In genomic region chr2:160224060-160224459, GRCh38 we compare ENCODE assay signal across 8 cellular contexts. TPM values are rescaled to one million over a fixed set of nuclear protein-coding genes. Genes with fewer than 3 reads are reported as not detected.
DNase-seq lines count a peak whose midpoint lies in the region; ATAC-seq and TF ChIP-seq lines count a peak whose summit lies in the region.

No MANE protein-coding gene starts in this region.

- no peaks in the 10 kb centered on the region for H4K20me1 ChIP-seq in PC-3 (ENCODE audit: low read length)
- no peaks in the 10 kb centered on the region for H4K20me1 ChIP-seq in smooth muscle cell (ENCODE audit: low read depth)

- H3K4me3 Mint-ChIP-seq in activated T-cell treated with anti-CD3 and anti-CD28 coated beads, Interleukin-2, amount 50 U/mL, for 4 hours: no peak overlapping the region

- H3K9me3 Mint-ChIP-seq in activated T-cell treated with anti-CD3 and anti-CD28 coated beads, Interleukin-2, amount 50 U/mL, for 4 hours: no peaks in the 10 kb centered on the region

- H3K27ac ChIP-seq in PC-3 (ENCODE audit: low read length) (peak overlapping the region; percentile 87), smooth muscle cell (ENCODE audit: low read depth) (peak overlapping the region; percentile 97), ascending aorta (no peak overlapping the region)

- BruUV-seq in PC-3 (replicated peaks; lab: Mats Ljungman, UMichigan): no TSS peak

- TF ChIP-seq CTCF in PC-3 (conservative IDR thresholded peaks at IDR 0.05; ENCODE audit: low read depth, low read length): no peak
- TF ChIP-seq CTCF in choroid plexus epithelial cell (conservative IDR thresholded peaks at IDR 0.05; ENCODE audit: low read depth, low read length): no peak
- TF ChIP-seq CTCF in smooth muscle cell (IDR thresholded peaks at IDR 0.05; ENCODE audit: borderline replicate concordance, insufficient read depth, poor library complexity, severe bottlenecking): no peak
- TF ChIP-seq CTCF in ascending aorta (IDR thresholded peaks at IDR 0.05): no peak

- no peak for DNase-seq in activated T-cell treated with anti-CD3 and anti-CD28 coated beads, Interleukin-2, amount 50 U/mL, for 4 hours
- no peak for DNase-seq in activated T-cell treated with anti-CD3 and anti-CD28 coated beads, Interleukin-2, amount 50 U/mL, for 1 hour
- DNase-seq in PC-3 (peak; percentile 96), choroid plexus epithelial cell (ENCODE audit: low read depth) (peak; percentile 96), smooth muscle cell (lab: John Stamatoyannopoulos, UW; ENCODE audit: unreplicated experiment) (no peak), posterior cingulate gyrus (no peak), ascending aorta (ENCODE audit: low spot score in 2 of 2) (no peak)

- H3K9me3 ChIP-seq in PC-3 (ENCODE audit: low read length) (no peaks in the 10 kb centered on the region), smooth muscle cell (replicated peaks; ENCODE audit: low read depth) (no peaks in the 10 kb centered on the region), ascending aorta (no peaks in the 10 kb centered on the region)

- H3K36me3 ChIP-seq in PC-3 (ENCODE audit: low read depth, low read length) (no peaks in the 10 kb centered on the region), smooth muscle cell (ENCODE audit: low read depth) (no peaks in the 10 kb centered on the region), ascending aorta (no peaks in the 10 kb centered on the region)

- no peaks in the 10 kb centered on the region for H3K9me2 ChIP-seq in PC-3 (replicated peaks; ENCODE audit: low read length)

- WGBS in smooth muscle cell (ENCODE audit: low lambda C conversion rate): 9% methylated on average over 3 of the region's 3 CpGs

- H3K4me1 Mint-ChIP-seq in activated T-cell treated with anti-CD3 and anti-CD28 coated beads, Interleukin-2, amount 50 U/mL, for 4 hours (ENCODE audit: low read depth): peaks cover 53% of the 10 kb centered on the region

- H3K4me3 ChIP-seq in PC-3 (ENCODE audit: low read length) (peak overlapping the region; percentile 28; the same call in 1 of the 2 replicates), choroid plexus epithelial cell (ENCODE audit: low read depth, low read length) (no peak overlapping the region), smooth muscle cell (no peak overlapping the region), ascending aorta (no peak overlapping the region)

- H3K4me2 ChIP-seq in PC-3 (ENCODE audit: low read length) (peak overlapping the region; percentile 71), smooth muscle cell (peak overlapping the region; percentile 56)

- no peaks in the 10 kb centered on the region for H3K36me3 Mint-ChIP-seq in activated T-cell treated with anti-CD3 and anti-CD28 coated beads, Interleukin-2, amount 50 U/mL, for 4 hours (ENCODE audit: insufficient read depth)

- H3K9ac ChIP-seq in PC-3 (ENCODE audit: low read length) (peak overlapping the region; percentile 46), smooth muscle cell (ENCODE audit: low read depth) (peak overlapping the region; percentile 73)

- H3K79me2 ChIP-seq in PC-3 (ENCODE audit: low read length) (no peaks in the 10 kb centered on the region), smooth muscle cell (ENCODE audit: low read depth) (no peaks in the 10 kb centered on the region)

- peak; percentile 80 to 82 for ATAC-seq in activated T-cell treated with anti-CD3 and anti-CD28 coated beads, Interleukin-2, amount 50 U/mL, for 4 hours
- ATAC-seq in HG02642 (IDR thresholded peaks at IDR 0.05; ENCODE audit: poor library complexity, unreplicated experiment) (peak; percentile 95), PC-3 (peak; percentile 69)

- H3F3A ChIP-seq in PC-3 (ENCODE audit: low read length, unreplicated experiment) (no peaks in the 10 kb centered on the region), smooth muscle cell (ENCODE audit: low read depth) (peaks cover 41% of the 10 kb centered on the region)

- peaks cover 94% of the 10 kb centered on the region for H3K4me1 ChIP-seq in PC-3 (ENCODE audit: insufficient read depth, low read length)
- H3K4me1 ChIP-seq in smooth muscle cell (ENCODE audit: low read depth): peaks cover 25% of the 10 kb centered on the region
- H3K4me1 ChIP-seq in ascending aorta: peaks cover 3 to 4% of the 10 kb centered on the region in 2 donors

- H2AFZ ChIP-seq in PC-3 (ENCODE audit: low read length) (no peak overlapping the region), smooth muscle cell (ENCODE audit: low read depth) (no peak overlapping the region)

- CTCF ChIA-PET in PC-3 (lab: Charles Lee): interaction anchor here (0.6 to 0.8 kb wide), 2 partner anchors 10 to 15 kb away, joined by 3 to 5 read pairs; no protein-coding TSS in a partner anchor

- H3K27me3 Mint-ChIP-seq in activated T-cell treated with anti-CD3 and anti-CD28 coated beads, Interleukin-2, amount 50 U/mL, for 4 hours (ENCODE audit: low read depth): peaks cover 5% of the 10 kb centered on the region

- intact Hi-C loops in PC-3 (cut with micrococcal nuclease): loop anchor here (1.0 kb wide), 1 partner anchor 10 kb away; no protein-coding TSS in a partner anchor
- intact Hi-C loops in posterior cingulate gyrus (cut with DNase I): no loop called here
- intact Hi-C loops in ascending aorta (cut with DNase I): no loop called here

- POLR2A ChIA-PET in PC-3 (lab: Charles Lee; ENCODE audit: unreplicated experiment): interaction anchor here (0.5 to 0.7 kb wide), 3 partner anchors 28 to 1804 kb away, joined by 3 to 17 read pairs (median 4); no protein-coding TSS in a partner anchor

- H3K27me3 ChIP-seq in PC-3 (ENCODE audit: low read length): no peaks in the 10 kb centered on the region
- no peaks in the 10 kb centered on the region for H3K27me3 ChIP-seq in smooth muscle cell (ENCODE audit: low read depth)
- no peaks in the 10 kb centered on the region for H3K27me3 ChIP-seq in ascending aorta

RNA-seq across cellular contexts. Expression of gene ITGB6, which starts 24.0 kb away (rescaled TPM):
- not detected for total RNA-seq in activated T-cell treated with anti-CD3 and anti-CD28 coated beads, Interleukin-2, amount 50 U/mL, for 4 hours
- total RNA-seq in PC-3 (2014; rRNA removed) (7.2 and 7.3 TPM in 2 replicates), smooth muscle cell (175 and 181 TPM in 2 replicates), ascending aorta (not detected)
- 15.2 and 85.3 TPM in 2 replicates for polyA plus RNA-seq in smooth muscle cell

Comparison
In these comparisons a context has a peak if more than half of its experiments do, and no peak if none do; other contexts are left out.
1. DNase-seq: peak in PC-3 (single experiment) and choroid plexus epithelial cell (single experiment); none in activated T-cell treated with anti-CD3 and anti-CD28 coated beads, Interleukin-2, amount 50 U/mL, for 4 hours (single experiment), activated T-cell treated with anti-CD3 and anti-CD28 coated beads, Interleukin-2, amount 50 U/mL, for 1 hour (single experiment), smooth muscle cell (single experiment), posterior cingulate gyrus (0 of 10) and ascending aorta (0 of 2).
2. H3K27ac ChIP-seq: peak in PC-3 (single experiment) and smooth muscle cell (single experiment); none in ascending aorta (0 of 2).
3. RNA of gene ITGB6, which starts 24.0 kb away (total RNA-seq): 175 to 181 TPM in smooth muscle cell; 7.2 to 7.3 TPM in PC-3, not detected in activated T-cell treated with anti-CD3 and anti-CD28 coated beads, Interleukin-2, amount 50 U/mL, for 4 hours and not detected in ascending aorta (single experiment); every median in the first group is over 10 times any median in the second.
4. Peak in every context shown above with its lines, with median percentiles within 50 percentile points of each other: ATAC-seq.